1 cellular context compared by ENCODE assay signal in genomic region chr5:77945874-77946273, GRCh38.
TF ChIP-seq lines count a peak whose summit lies in the region.

No MANE protein-coding gene starts in this region.

TF ChIP-seq in A549, 52 proteins besides CTCF, POLR2A, EP300 and RAD21 (continued from another document):
- TF ChIP-seq, protein P1, sequence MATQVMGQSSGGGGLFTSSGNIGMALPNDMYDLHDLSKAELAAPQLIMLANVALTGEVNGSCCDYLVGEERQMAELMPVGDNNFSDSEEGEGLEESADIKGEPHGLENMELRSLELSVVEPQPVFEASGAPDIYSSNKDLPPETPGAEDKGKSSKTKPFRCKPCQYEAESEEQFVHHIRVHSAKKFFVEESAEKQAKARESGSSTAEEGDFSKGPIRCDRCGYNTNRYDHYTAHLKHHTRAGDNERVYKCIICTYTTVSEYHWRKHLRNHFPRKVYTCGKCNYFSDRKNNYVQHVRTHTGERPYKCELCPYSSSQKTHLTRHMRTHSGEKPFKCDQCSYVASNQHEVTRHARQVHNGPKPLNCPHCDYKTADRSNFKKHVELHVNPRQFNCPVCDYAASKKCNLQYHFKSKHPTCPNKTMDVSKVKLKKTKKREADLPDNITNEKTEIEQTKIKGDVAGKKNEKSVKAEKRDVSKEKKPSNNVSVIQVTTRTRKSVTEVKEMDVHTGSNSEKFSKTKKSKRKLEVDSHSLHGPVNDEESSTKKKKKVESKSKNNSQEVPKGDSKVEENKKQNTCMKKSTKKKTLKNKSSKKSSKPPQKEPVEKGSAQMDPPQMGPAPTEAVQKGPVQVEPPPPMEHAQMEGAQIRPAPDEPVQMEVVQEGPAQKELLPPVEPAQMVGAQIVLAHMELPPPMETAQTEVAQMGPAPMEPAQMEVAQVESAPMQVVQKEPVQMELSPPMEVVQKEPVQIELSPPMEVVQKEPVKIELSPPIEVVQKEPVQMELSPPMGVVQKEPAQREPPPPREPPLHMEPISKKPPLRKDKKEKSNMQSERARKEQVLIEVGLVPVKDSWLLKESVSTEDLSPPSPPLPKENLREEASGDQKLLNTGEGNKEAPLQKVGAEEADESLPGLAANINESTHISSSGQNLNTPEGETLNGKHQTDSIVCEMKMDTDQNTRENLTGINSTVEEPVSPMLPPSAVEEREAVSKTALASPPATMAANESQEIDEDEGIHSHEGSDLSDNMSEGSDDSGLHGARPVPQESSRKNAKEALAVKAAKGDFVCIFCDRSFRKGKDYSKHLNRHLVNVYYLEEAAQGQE (IDR thresholded peaks at IDR 0.05), result peak; percentile 39; the same call in 1 of the 2 replicates
